In genomic region chrY:19405598-19405997, GRCh38 we compare ENCODE assay signal across 21 cellular contexts.
DNase-seq lines count a peak whose midpoint lies in the region; TF ChIP-seq lines count a peak whose summit lies in the region.
"Had no signal": no experiment of that assay in that cellular context is flagged by ENCODE, and none has a peak within 500 bp of the region (broad histone marks: within the 10 kb centered on the region; RNA-seq: fewer than 3 reads in every experiment).

No MANE protein-coding gene starts in this region.

- H3K27me3 ChIP-seq in MG63: no peaks in the 10 kb centered on the region
- no peaks in the 10 kb centered on the region for H3K27me3 ChIP-seq in thymus (ENCODE audit: control insufficient read depth, insufficient read depth)
- no peaks in the 10 kb centered on the region for H3K27me3 ChIP-seq in colonic mucosa
- H3K27me3 ChIP-seq: SJSA1 had no signal

- WGBS in thymus: 86% methylated on average over 4 of the region's 4 CpGs

- intact Hi-C loops in colonic mucosa (cut with DNase I): no loop called here

- TF ChIP-seq CTCF in colonic mucosa (IDR thresholded peaks at IDR 0.05): no peak

- H3K9me3 ChIP-seq in MG63 (no peaks in the 10 kb centered on the region), thymus (ENCODE audit: control insufficient read depth) (no peaks in the 10 kb centered on the region), colonic mucosa (no peaks in the 10 kb centered on the region)
- H3K9me3 ChIP-seq: SJSA1 had no signal

- H3K4me3 ChIP-seq in MG63 (no peak overlapping the region; the same call in 1 of the 2 replicates), thymus (ENCODE audit: low read length) (no peak overlapping the region), colonic mucosa (no peak overlapping the region)
- H3K4me3 ChIP-seq: SJSA1 had no signal

- H3K9ac ChIP-seq in colonic mucosa (ENCODE audit: low read depth in 2 of 2, low read length in 2 of 2): no peak overlapping the region
- H3K9ac ChIP-seq: KMS-11 had no signal

- H3K27ac ChIP-seq in thymus (ENCODE audit: low read depth) (peak overlapping the region; percentile 85), colonic mucosa (no peak overlapping the region)
- H3K27ac ChIP-seq: C4-2B, KMS-11, SJSA1 had no signal

- H3K4me1 ChIP-seq in thymus (ENCODE audit: control insufficient read depth, insufficient read depth, low read length) (peaks cover 12% of the 10 kb centered on the region), colonic mucosa (no peaks in the 10 kb centered on the region)
- H3K4me1 ChIP-seq: SJSA1 had no signal

- DNase-seq in H4 (ENCODE audit: low spot score): peak; percentile 3
- DNase-seq in MG63: peak; percentile 70
- DNase-seq in inferior parietal cortex (ENCODE audit: extremely low spot score): peak; percentile 1
- DNase-seq in stimulated activated naive CD4-positive, alpha-beta T cell treated with Interleukin-2 at 50 U/mL for 16 hours (lab: John Stamatoyannopoulos, UW): no peak
- no peak for DNase-seq in NCI-H1105 (lab: John Stamatoyannopoulos, UW)
- DNase-seq in colonic mucosa: no peak
- DNase-seq: Calu3; IMR-90; MV-4-11; NCI-H1105 treated with DMSO at 0.1 percent for 48 hours; NCI-H146; NCI-H2029; NCI-H526; NCI-H82; NK-92 treated with Interleukin-12 subunit alpha and Interleukin-12 subunit beta, amount 100 ng/mL, for 24 hours; PC-3; Right ventricle myocardium superior had no signal

- H3K36me3 ChIP-seq in MG63: no peaks in the 10 kb centered on the region
- no peaks in the 10 kb centered on the region for H3K36me3 ChIP-seq in thymus (ENCODE audit: control insufficient read depth, insufficient read depth)
- H3K36me3 ChIP-seq in colonic mucosa: no peaks in the 10 kb centered on the region
- H3K36me3 ChIP-seq: SJSA1 had no signal

Comparison
In these comparisons a context has a peak if more than half of its experiments do, and no peak if none do; other contexts are left out.
1. DNase-seq: peak in H4 (single experiment), MG63 (single experiment) and inferior parietal cortex (single experiment); none in stimulated activated naive CD4-positive, alpha-beta T cell treated with Interleukin-2 at 50 U/mL for 16 hours (single experiment), NCI-H1105 (single experiment) and colonic mucosa (single experiment).